In genomic region chr14:54038724-54039123, GRCh38 we compare ENCODE assay signal across 29 cellular contexts.
"Had no signal": no experiment of that assay in that cellular context is flagged by ENCODE, and none has a peak within 500 bp of the region (broad histone marks: within the 10 kb centered on the region; RNA-seq: fewer than 3 reads in every experiment).

No MANE protein-coding gene starts in this region.

- DNase-seq: stimulated activated CD4-positive, alpha-beta T cell treated with anti-CD3 and anti-CD28 coated beads, Interleukin-2, amount 100 ng/mL, for 48 hours; stimulated activated CD4-positive, alpha-beta T cell treated with anti-CD3 and anti-CD28 coated beads, Interleukin-4, amount 100 ng/mL, for 1 hour; stimulated activated CD4-positive, alpha-beta T cell treated with anti-CD3 and anti-CD28 coated beads, Interleukin-4, amount 100 ng/mL, for 24 hours; stimulated activated CD4-positive, alpha-beta T cell treated with anti-CD3 and anti-CD28 coated beads, Interleukin-4, amount 100 ng/mL, for 4 hours; stimulated activated CD8-positive, alpha-beta memory T cell treated with anti-CD3 and anti-CD28 coated beads, Interleukin-4, amount 100 ng/mL, for 48 hours; stimulated activated naive B cell treated with anti-CD40 and anti-IgM and Interleukin-4, amounts not matched to agents 10 μg/mL and 1 μg/mL and 100 μg/mL, for 72 hours; stimulated activated naive CD4-positive, alpha-beta T cell; stimulated activated naive CD4-positive, alpha-beta T cell treated with Interleukin-2 at 50 U/mL for 16 hours; stimulated activated naive CD8-positive, alpha-beta T cell treated with anti-CD3 and anti-CD28 coated beads, Interleukin-15, amount 100 ng/mL, for 72 hours; stimulated activated naive CD8-positive, alpha-beta T cell treated with anti-CD3 and anti-CD28 coated beads, Interleukin-15, Interleukin-2, amounts not matched to agents 100 U/mL and 50 U/mL, for 24 hours; stomach; substantia nigra; testis; thyroid gland; tibial artery; transverse colon; trophoblast cell; upper lobe of left lung; upper lobe of right lung; uterus had no signal

- H3K4me1 Mint-ChIP-seq: stimulated activated effector memory CD8-positive, alpha-beta T cell treated with anti-CD3 and anti-CD28 coated beads, Interleukin-12 subunit alpha, Interleukin-12 subunit beta, amount 100 ng/mL, for 72 hours; stimulated activated memory B cell treated with anti-CD40 and anti-IgM and Interleukin-4, amounts not matched to agents 10 μg/mL and 1 μg/mL and 100 μg/mL, for 72 hours; stimulated activated naive B cell treated with anti-CD40 and anti-IgM and Interleukin-4, amounts not matched to agents 10 μg/mL and 1 μg/mL and 100 μg/mL, for 72 hours; stimulated activated naive CD8-positive, alpha-beta T cell treated with anti-CD3 and anti-CD28 coated beads, Interleukin-15, amount 100 ng/mL, for 72 hours had no signal

- ATAC-seq: stimulated activated effector memory CD8-positive, alpha-beta T cell treated with anti-CD3 and anti-CD28 coated beads, Interleukin-12 subunit alpha, Interleukin-12 subunit beta, amount 100 ng/mL, for 72 hours; stimulated activated memory B cell treated with anti-CD40 and anti-IgM and Interleukin-4, amounts not matched to agents 10 μg/mL and 1 μg/mL and 100 μg/mL, for 72 hours; stimulated activated naive B cell treated with anti-CD40 and anti-IgM and Interleukin-4, amounts not matched to agents 10 μg/mL and 1 μg/mL and 100 μg/mL, for 72 hours; stimulated activated naive CD8-positive, alpha-beta T cell treated with anti-CD3 and anti-CD28 coated beads, Interleukin-15, amount 100 ng/mL, for 72 hours; stimulated activated naive CD8-positive, alpha-beta T cell treated with anti-CD3 and anti-CD28 coated beads, Interleukin-15, Interleukin-2, amounts not matched to agents 100 U/mL and 50 U/mL, for 24 hours; upper lobe of right lung had no signal

- H3K4me3 ChIP-seq: stomach, suprapubic skin, testis, thoracic aorta, thyroid gland, tibial artery, tibial nerve, transverse colon, upper lobe of left lung, upper lobe of right lung, uterus, vagina had no signal

- H3K36me3 Mint-ChIP-seq: stimulated activated effector memory CD8-positive, alpha-beta T cell treated with anti-CD3 and anti-CD28 coated beads, Interleukin-12 subunit alpha, Interleukin-12 subunit beta, amount 100 ng/mL, for 72 hours; stimulated activated naive B cell treated with anti-CD40 and anti-IgM and Interleukin-4, amounts not matched to agents 10 μg/mL and 1 μg/mL and 100 μg/mL, for 72 hours; type B pancreatic cell had no signal

- H3K27me3 Mint-ChIP-seq: stimulated activated naive B cell treated with anti-CD40 and anti-IgM and Interleukin-4, amounts not matched to agents 10 μg/mL and 1 μg/mL and 100 μg/mL, for 72 hours; stimulated activated naive CD8-positive, alpha-beta T cell treated with anti-CD3 and anti-CD28 coated beads, Interleukin-15, amount 100 ng/mL, for 72 hours; type B pancreatic cell had no signal

- H3K27ac Mint-ChIP-seq: stimulated activated effector memory CD8-positive, alpha-beta T cell treated with anti-CD3 and anti-CD28 coated beads, Interleukin-12 subunit alpha, Interleukin-12 subunit beta, amount 100 ng/mL, for 72 hours; stimulated activated memory B cell treated with anti-CD40 and anti-IgM and Interleukin-4, amounts not matched to agents 10 μg/mL and 1 μg/mL and 100 μg/mL, for 72 hours; stimulated activated naive B cell treated with anti-CD40 and anti-IgM and Interleukin-4, amounts not matched to agents 10 μg/mL and 1 μg/mL and 100 μg/mL, for 72 hours; stimulated activated naive CD8-positive, alpha-beta T cell treated with anti-CD3 and anti-CD28 coated beads, Interleukin-15, amount 100 ng/mL, for 72 hours; stimulated activated naive CD8-positive, alpha-beta T cell treated with anti-CD3 and anti-CD28 coated beads, Interleukin-15, Interleukin-2, amounts not matched to agents 100 ng/mL and 50 ng/mL, for 24 hours; type B pancreatic cell had no signal

- H3K36me3 ChIP-seq: stomach, suprapubic skin, thoracic aorta, thyroid gland, tibial artery, tibial nerve, transverse colon, upper lobe of left lung, upper lobe of right lung, uterus, vagina had no signal

- H3K27ac ChIP-seq: stomach, suprapubic skin, testis, thoracic aorta, thyroid gland, tibial artery, tibial nerve, transverse colon, upper lobe of left lung, upper lobe of right lung, uterus, vagina had no signal

- H3K9me3 ChIP-seq: testis, thyroid gland had no signal

- H3K4me3 Mint-ChIP-seq: stimulated activated effector memory CD8-positive, alpha-beta T cell treated with anti-CD3 and anti-CD28 coated beads, Interleukin-12 subunit alpha, Interleukin-12 subunit beta, amount 100 ng/mL, for 72 hours; stimulated activated memory B cell treated with anti-CD40 and anti-IgM and Interleukin-4, amounts not matched to agents 10 μg/mL and 1 μg/mL and 100 μg/mL, for 72 hours; stimulated activated naive B cell treated with anti-CD40 and anti-IgM and Interleukin-4, amounts not matched to agents 10 μg/mL and 1 μg/mL and 100 μg/mL, for 72 hours; stimulated activated naive CD8-positive, alpha-beta T cell treated with anti-CD3 and anti-CD28 coated beads, Interleukin-15, amount 100 ng/mL, for 72 hours; stimulated activated naive CD8-positive, alpha-beta T cell treated with anti-CD3 and anti-CD28 coated beads, Interleukin-15, Interleukin-2, amounts not matched to agents 100 ng/mL and 50 ng/mL, for 24 hours; type B pancreatic cell had no signal

- H3K4me1 ChIP-seq: suprapubic skin, testis, thyroid gland, tibial artery, tibial nerve, transverse colon, upper lobe of left lung, upper lobe of right lung, uterus, vagina had no signal

- H3K27me3 ChIP-seq: stomach, suprapubic skin, testis, thyroid gland, tibial artery, tibial nerve, transverse colon, upper lobe of left lung, upper lobe of right lung, uterus, vagina had no signal

- FAIRE-seq: urothelium cell line had no signal
